Comparison of ENCODE assay signal across 6 cellular contexts in the genomic region with DNA sequence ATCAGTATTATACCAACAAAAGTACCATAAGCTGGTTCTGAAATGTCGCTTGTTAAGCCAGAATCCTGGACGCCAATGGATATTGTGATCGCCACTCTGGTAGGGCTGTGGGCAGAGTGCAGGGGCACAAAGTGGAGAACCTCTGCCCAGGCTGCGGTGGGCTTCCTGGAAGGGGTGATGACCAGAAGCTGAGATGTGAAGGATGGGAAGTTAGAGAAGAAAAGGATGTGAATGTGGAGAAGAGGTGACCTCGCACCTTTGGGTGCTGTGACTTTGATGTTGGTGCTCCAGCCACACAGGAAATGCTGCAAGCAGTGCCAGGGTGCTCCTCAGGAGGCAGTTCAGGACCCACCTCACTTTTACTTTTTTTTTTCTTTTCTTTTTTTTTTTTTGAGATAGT.
"Had no signal": no experiment of that assay in that cellular context is flagged by ENCODE, and none has a peak within 500 bp of the region (broad histone marks: within the 10 kb centered on the region; RNA-seq: fewer than 3 reads in every experiment).

No MANE protein-coding gene starts in this region.

- DNase-seq: H9, HCEC 1CT, KBM-7 had no signal

- H3K9me3 Mint-ChIP-seq: GM23338, H9, IgD-negative memory B cell had no signal

- H3K27ac Mint-ChIP-seq: GM23338, H9, IgD-negative memory B cell had no signal

- ATAC-seq: GM23338, HepG2 had no signal

- H3K27me3 Mint-ChIP-seq: IgD-negative memory B cell had no signal

- H3K4me1 Mint-ChIP-seq: IgD-negative memory B cell had no signal

- H3K4me3 Mint-ChIP-seq: GM23338, H9, IgD-negative memory B cell had no signal
